ENCODE assay signal across 21 cellular contexts in genomic region chr9:18071651-18072060, GRCh38.
A peak's percentile ranks its signal among the peaks of the same experiment; 100 is the strongest.
DNase-seq lines count a peak whose midpoint lies in the region; ATAC-seq and TF ChIP-seq lines count a peak whose summit lies in the region.
"Had no signal": no experiment of that assay in that cellular context is flagged by ENCODE, and none has a peak within 500 bp of the region (broad histone marks: within the 10 kb centered on the region; RNA-seq: fewer than 3 reads in every experiment).

No MANE protein-coding gene starts in this region.

- no peaks in the 10 kb centered on the region for H3K36me3 Mint-ChIP-seq in HFFc6 (ENCODE audit: low read depth)
- H3K36me3 Mint-ChIP-seq: activated naive CD8-positive, alpha-beta T cell; natural killer cell had no signal

- peaks cover 28% of the 10 kb centered on the region; the same call in 1 of the 2 replicates for H3K4me1 Mint-ChIP-seq in HFFc6 (ENCODE audit: low read depth)
- H3K4me1 Mint-ChIP-seq: natural killer cell had no signal

- TF ChIP-seq CTCF in HFFc6 (IDR thresholded peaks at IDR 0.05) (no peak), thoracic aorta (IDR thresholded peaks at IDR 0.05) (no peak), GM13976 (IDR thresholded peaks at IDR 0.05; ENCODE audit: borderline replicate concordance, control extremely low read depth, extremely low read depth, insufficient read depth, missing control alignments) (no peak)

- H3K4me3 Mint-ChIP-seq in HFFc6 = 0 out of 2 replicates have a peak overlapping the region, but pooled peaks have one; percentile 4
- H3K4me3 Mint-ChIP-seq: activated naive CD8-positive, alpha-beta T cell; natural killer cell; T-helper 1 cell treated with Interleukin-12 subunit alpha and Interleukin-12 subunit beta and Interleukin-4 antibody, amounts not matched to agents 30 μg/mL and 1 μg/mL, for 36 hours had no signal

- peak; percentile 7 for DNase-seq in HFFc6
- peak; percentile 21 for DNase-seq in astrocyte of the hippocampus (ENCODE audit: low read depth, low spot score)
- peak; percentile 15 for DNase-seq in glomerular visceral epithelial cell (ENCODE audit: extremely low spot score)
- DNase-seq in thoracic aorta (ENCODE audit: low spot score) = no peak
- no peak for DNase-seq in GM13976 (ENCODE audit: low spot score)
- DNase-seq: activated CD4-positive, CD25-positive, alpha-beta regulatory T cell; activated CD8-positive, alpha-beta memory T cell treated with anti-CD3 and anti-CD28 coated beads for 24 hours; effector CD4-positive, alpha-beta T cell; foreskin melanocyte; MM.1S; natural killer cell; NCI-H187; NCI-H446 treated with DMSO at 0.1 percent for 48 hours; SHP77; tibial artery had no signal

- in situ Hi-C loops in GM13976 (cut with MboI; ENCODE audit: low sequenced_read_pairs, unreplicated experiment) = no loop called here

- H3K9me3 Mint-ChIP-seq in HFFc6 = no peaks in the 10 kb centered on the region
- H3K9me3 Mint-ChIP-seq: T-helper 1 cell treated with Interleukin-12 subunit alpha and Interleukin-12 subunit beta and Interleukin-4 antibody, amounts not matched to agents 30 μg/mL and 1 μg/mL, for 36 hours had no signal

- H3K27ac ChIP-seq in thoracic aorta = peak overlapping the region; percentile 0 to 7
- H3K27ac ChIP-seq: C4-2B, tibial artery had no signal

- H3K4me1 ChIP-seq in thoracic aorta (ENCODE audit: control insufficient read depth in 1 of 2, low read depth in 2 of 2) = peaks cover 11 to 48% of the 10 kb centered on the region in 2 donors

- H3K27me3 Mint-ChIP-seq in HFFc6 (ENCODE audit: insufficient read depth) = no peaks in the 10 kb centered on the region; the same call in 1 of the 2 replicates
- H3K27me3 Mint-ChIP-seq: activated naive CD8-positive, alpha-beta T cell had no signal

- H3K36me3 ChIP-seq in thoracic aorta = no peaks in the 10 kb centered on the region
- H3K36me3 ChIP-seq: tibial artery had no signal

- peak overlapping the region; percentile 10 for H3K4me3 ChIP-seq in thoracic aorta
- H3K4me3 ChIP-seq: lung, tibial artery had no signal

- H3K27ac Mint-ChIP-seq in HFFc6 = peak overlapping the region; percentile 10; the same call in 1 of the 2 replicates
- H3K27ac Mint-ChIP-seq: activated naive CD8-positive, alpha-beta T cell; natural killer cell; T-helper 1 cell treated with Interleukin-12 subunit alpha and Interleukin-12 subunit beta and Interleukin-4 antibody, amounts not matched to agents 30 μg/mL and 1 μg/mL, for 36 hours had no signal

- H3K27me3 ChIP-seq in thoracic aorta (replicated peaks; ENCODE audit: insufficient read depth) = no peaks in the 10 kb centered on the region
- H3K27me3 ChIP-seq: tibial artery had no signal

- no peaks in the 10 kb centered on the region for H3K9me3 ChIP-seq in thoracic aorta
- H3K9me3 ChIP-seq: tibial artery had no signal

- ATAC-seq in thoracic aorta (ENCODE audit: insufficient number of reproducible peaks, low FRiP score, low read depth) = no peak
- ATAC-seq in HG03354 (IDR thresholded peaks at IDR 0.05; ENCODE audit: poor library complexity, severe bottlenecking, unreplicated experiment) = no peak
- no peak for ATAC-seq in HG03460 (IDR thresholded peaks at IDR 0.05; ENCODE audit: unreplicated experiment)
- ATAC-seq: natural killer cell had no signal

Comparison
In these comparisons a context has a peak if more than half of its experiments do, and no peak if none do; other contexts are left out.
1. DNase-seq: peak in HFFc6 (single experiment), astrocyte of the hippocampus (single experiment) and glomerular visceral epithelial cell (single experiment); none in thoracic aorta (single experiment) and GM13976 (single experiment).